ENCODE assay signal across 8 cellular contexts in the genomic region with DNA sequence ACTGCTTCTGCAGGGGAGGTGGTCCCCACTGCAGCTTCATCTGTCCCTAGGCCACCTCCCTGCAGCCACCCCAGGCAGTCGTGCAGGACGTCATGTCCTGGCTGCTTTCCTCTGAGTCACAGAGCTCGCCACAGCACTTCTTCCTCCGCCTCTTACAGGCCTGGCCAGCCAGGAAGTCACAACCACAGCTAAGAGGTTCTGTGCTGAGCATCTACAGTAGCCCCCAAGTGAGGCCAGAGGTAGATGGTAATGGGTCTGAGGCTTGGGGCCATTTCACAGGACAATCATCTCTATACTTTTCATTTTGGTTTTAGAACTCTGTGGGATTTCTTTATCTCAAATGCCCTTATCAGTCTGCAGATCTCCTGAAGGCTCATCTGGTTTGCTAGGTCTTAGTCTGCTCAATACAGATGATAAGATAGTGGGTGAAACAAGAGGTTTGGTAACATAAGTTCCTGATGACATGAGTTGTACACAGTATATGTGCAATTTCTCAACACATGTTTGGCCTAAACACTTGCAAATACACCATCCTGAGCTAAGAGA.
DNase-seq lines count a peak whose midpoint lies in the region; ATAC-seq, FAIRE-seq and TF ChIP-seq lines count a peak whose summit lies in the region.

No MANE protein-coding gene starts in this region.

- peak overlapping the region; percentile 93 to 96 for H3K27ac ChIP-seq in kidney (ENCODE audit: low read depth in 2 of 2, low read length in 2 of 2)

- H3K4me3 ChIP-seq in kidney (ENCODE audit: low read length in 2 of 2), result no peak overlapping the region

- H3K9me3 ChIP-seq in kidney (ENCODE audit: control insufficient read depth in 1 of 2, low read length in 2 of 2), result no peaks in the 10 kb centered on the region

- no peak for TF ChIP-seq CTCF in kidney (IDR thresholded peaks at IDR 0.05; ENCODE audit: borderline replicate concordance, extremely low read depth, insufficient read depth)

- no peaks in the 10 kb centered on the region for H3K36me3 ChIP-seq in kidney (ENCODE audit: control insufficient read depth in 1 of 2, insufficient read depth in 2 of 2, low read length in 2 of 2)

- DNase-seq in C1 segment of cervical spinal cord (lab: John Stamatoyannopoulos, UW) (peak in 8 of 14 donors; percentile 5 to 47 (median 33)), T-helper 22 cell (ENCODE audit: low read depth) (peak; percentile 78), astrocyte of the hippocampus (ENCODE audit: low read depth, low spot score) (peak; percentile 90), kidney (peak; percentile 95), NCI-H1694 (lab: John Stamatoyannopoulos, UW) (no peak)
- DNase-seq in stimulated activated CD4-positive, alpha-beta T cell treated with anti-CD3 and anti-CD28 coated beads, Interleukin-4, amount 100 ng/mL, for 4 hours, result peak; percentile 46 to 64

- ATAC-seq in GM19463 (IDR thresholded peaks at IDR 0.05; ENCODE audit: unreplicated experiment) (peak; percentile 50), HG03565 (IDR thresholded peaks at IDR 0.05; ENCODE audit: unreplicated experiment) (peak; percentile 55)

- no peak for FAIRE-seq in kidney (lab: Jason Lieb, UNC)

- peaks cover 33 to 36% of the 10 kb centered on the region in 2 donors for H3K4me1 ChIP-seq in kidney (ENCODE audit: control insufficient read depth in 1 of 2, insufficient read depth in 1 of 2, low read depth in 1 of 2, low read length in 2 of 2)

- intact Hi-C loops in kidney (cut with DNase I), result no loop called here

- H3K9ac ChIP-seq in kidney (ENCODE audit: low read length in 2 of 2), result peak overlapping the region in 1 of 2 donors; percentile 83
